ENCODE assay signal across 1 cellular context in the genomic region with DNA sequence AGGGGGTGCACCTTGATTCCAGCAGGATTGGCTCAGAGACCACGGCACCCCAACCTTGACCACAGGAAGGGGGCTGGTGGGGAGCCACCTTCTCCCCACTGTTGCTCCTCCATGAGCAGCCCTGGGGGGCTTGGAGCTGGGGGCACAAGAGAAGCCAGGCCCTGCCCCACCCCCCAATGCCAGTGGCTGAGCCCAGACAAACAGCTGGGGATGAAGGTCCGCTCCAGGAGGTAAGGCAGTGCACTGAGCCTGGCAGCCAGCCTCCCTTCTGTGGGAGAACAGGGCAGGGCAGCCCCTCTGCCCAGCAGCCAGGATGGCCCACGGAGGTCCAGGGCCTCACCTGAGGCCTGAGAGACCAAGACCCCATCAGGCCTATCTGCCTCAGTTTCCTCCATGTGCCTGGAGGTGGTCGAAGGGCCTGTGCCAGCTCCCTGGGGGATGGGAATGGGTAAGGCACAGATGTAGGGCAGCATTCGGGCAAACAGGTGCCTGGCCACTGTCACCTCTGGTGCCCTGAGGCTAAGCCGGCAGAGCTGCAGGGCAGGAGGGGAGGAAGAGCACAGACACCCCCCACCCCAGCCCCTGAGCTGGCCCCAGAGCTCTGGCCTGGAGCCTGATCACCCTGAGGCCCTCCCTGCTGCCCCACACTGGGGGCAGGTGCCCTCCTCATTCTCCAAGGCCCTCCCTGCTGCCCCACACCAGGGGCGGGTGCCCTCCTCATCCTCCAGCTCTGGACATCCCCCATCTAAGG.
TF ChIP-seq lines count a peak whose summit lies in the region.

No MANE protein-coding gene starts in this region.

TF ChIP-seq in HepG2, 621 proteins besides CTCF, POLR2A, EP300 and RAD21 (continued from another document):
- TF ChIP-seq, protein P1, sequence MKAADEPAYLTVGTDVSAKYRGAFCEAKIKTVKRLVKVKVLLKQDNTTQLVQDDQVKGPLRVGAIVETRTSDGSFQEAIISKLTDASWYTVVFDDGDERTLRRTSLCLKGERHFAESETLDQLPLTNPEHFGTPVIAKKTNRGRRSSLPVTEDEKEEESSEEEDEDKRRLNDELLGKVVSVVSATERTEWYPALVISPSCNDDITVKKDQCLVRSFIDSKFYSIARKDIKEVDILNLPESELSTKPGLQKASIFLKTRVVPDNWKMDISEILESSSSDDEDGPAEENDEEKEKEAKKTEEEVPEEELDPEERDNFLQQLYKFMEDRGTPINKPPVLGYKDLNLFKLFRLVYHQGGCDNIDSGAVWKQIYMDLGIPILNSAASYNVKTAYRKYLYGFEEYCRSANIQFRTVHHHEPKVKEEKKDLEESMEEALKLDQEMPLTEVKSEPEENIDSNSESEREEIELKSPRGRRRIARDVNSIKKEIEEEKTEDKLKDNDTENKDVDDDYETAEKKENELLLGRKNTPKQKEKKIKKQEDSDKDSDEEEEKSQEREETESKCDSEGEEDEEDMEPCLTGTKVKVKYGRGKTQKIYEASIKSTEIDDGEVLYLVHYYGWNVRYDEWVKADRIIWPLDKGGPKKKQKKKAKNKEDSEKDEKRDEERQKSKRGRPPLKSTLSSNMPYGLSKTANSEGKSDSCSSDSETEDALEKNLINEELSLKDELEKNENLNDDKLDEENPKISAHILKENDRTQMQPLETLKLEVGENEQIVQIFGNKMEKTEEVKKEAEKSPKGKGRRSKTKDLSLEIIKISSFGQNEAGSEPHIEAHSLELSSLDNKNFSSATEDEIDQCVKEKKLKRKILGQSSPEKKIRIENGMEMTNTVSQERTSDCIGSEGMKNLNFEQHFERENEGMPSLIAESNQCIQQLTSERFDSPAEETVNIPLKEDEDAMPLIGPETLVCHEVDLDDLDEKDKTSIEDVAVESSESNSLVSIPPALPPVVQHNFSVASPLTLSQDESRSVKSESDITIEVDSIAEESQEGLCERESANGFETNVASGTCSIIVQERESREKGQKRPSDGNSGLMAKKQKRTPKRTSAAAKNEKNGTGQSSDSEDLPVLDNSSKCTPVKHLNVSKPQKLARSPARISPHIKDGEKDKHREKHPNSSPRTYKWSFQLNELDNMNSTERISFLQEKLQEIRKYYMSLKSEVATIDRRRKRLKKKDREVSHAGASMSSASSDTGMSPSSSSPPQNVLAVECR (CRISPR knock-in tag; IDR thresholded peaks at IDR 0.05; ENCODE audit: borderline replicate concordance): no peak
- 0 out of 2 replicates have a peak, but pooled peaks have one; percentile 30 for TF ChIP-seq ZKSCAN1 (IDR thresholded peaks at IDR 0.05; ENCODE audit: low read length)
- TF ChIP-seq ETV5 (CRISPR knock-in tag; IDR thresholded peaks at IDR 0.05; ENCODE audit: borderline replicate concordance): no peak; the same call in 1 of the 2 replicates
- TF ChIP-seq ZBTB38 (CRISPR knock-in tag; IDR thresholded peaks at IDR 0.05): peak; percentile 2; the same call in 1 of the 2 replicates
- TF ChIP-seq, protein P2, sequence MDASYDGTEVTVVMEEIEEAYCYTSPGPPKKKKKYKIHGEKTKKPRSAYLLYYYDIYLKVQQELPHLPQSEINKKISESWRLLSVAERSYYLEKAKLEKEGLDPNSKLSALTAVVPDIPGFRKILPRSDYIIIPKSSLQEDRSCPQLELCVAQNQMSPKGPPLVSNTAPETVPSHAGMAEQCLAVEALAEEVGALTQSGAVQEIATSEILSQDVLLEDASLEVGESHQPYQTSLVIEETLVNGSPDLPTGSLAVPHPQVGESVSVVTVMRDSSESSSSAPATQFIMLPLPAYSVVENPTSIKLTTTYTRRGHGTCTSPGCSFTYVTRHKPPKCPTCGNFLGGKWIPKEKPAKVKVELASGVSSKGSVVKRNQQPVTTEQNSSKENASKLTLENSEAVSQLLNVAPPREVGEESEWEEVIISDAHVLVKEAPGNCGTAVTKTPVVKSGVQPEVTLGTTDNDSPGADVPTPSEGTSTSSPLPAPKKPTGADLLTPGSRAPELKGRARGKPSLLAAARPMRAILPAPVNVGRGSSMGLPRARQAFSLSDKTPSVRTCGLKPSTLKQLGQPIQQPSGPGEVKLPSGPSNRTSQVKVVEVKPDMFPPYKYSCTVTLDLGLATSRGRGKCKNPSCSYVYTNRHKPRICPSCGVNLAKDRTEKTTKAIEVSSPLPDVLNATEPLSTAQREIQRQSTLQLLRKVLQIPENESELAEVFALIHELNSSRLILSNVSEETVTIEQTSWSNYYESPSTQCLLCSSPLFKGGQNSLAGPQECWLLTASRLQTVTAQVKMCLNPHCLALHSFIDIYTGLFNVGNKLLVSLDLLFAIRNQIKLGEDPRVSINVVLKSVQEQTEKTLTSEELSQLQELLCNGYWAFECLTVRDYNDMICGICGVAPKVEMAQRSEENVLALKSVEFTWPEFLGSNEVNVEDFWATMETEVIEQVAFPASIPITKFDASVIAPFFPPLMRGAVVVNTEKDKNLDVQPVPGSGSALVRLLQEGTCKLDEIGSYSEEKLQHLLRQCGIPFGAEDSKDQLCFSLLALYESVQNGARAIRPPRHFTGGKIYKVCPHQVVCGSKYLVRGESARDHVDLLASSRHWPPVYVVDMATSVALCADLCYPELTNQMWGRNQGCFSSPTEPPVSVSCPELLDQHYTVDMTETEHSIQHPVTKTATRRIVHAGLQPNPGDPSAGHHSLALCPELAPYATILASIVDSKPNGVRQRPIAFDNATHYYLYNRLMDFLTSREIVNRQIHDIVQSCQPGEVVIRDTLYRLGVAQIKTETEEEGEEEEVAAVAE (CRISPR knock-in tag; IDR thresholded peaks at IDR 0.05; ENCODE audit: borderline replicate concordance): no peak
- TF ChIP-seq TAF1 (CRISPR knock-in tag; IDR thresholded peaks at IDR 0.05): 0 out of 2 replicates have a peak, but pooled peaks have one; percentile 24
- 0 out of 2 replicates have a peak, but pooled peaks have one; percentile 28 for TF ChIP-seq ZNF34 (CRISPR knock-in tag; IDR thresholded peaks at IDR 0.05; ENCODE audit: borderline replicate concordance)
- TF ChIP-seq, protein P3, sequence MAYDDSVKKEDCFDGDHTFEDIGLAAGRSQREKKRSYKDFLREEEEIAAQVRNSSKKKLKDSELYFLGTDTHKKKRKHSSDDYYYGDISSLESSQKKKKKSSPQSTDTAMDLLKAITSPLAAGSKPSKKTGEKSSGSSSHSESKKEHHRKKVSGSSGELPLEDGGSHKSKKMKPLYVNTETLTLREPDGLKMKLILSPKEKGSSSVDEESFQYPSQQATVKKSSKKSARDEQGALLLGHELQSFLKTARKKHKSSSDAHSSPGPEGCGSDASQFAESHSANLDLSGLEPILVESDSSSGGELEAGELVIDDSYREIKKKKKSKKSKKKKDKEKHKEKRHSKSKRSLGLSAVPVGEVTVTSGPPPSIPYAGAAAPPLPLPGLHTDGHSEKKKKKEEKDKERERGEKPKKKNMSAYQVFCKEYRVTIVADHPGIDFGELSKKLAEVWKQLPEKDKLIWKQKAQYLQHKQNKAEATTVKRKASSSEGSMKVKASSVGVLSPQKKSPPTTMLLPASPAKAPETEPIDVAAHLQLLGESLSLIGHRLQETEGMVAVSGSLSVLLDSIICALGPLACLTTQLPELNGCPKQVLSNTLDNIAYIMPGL (CRISPR knock-in tag; IDR thresholded peaks at IDR 0.05; ENCODE audit: borderline replicate concordance in 1 of 2, low read depth in 1 of 2): peak in 1 of 2 experiments; percentile 41; a peak in 1 of 4 replicates
- TF ChIP-seq ZNF446 (CRISPR knock-in tag; IDR thresholded peaks at IDR 0.05): no peak
- TF ChIP-seq, protein P4, sequence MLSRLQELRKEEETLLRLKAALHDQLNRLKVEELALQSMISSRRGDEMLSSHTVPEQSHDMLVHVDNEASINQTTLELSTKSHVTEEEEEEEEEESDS (CRISPR knock-in tag; IDR thresholded peaks at IDR 0.05; ENCODE audit: borderline replicate concordance): no peak
